21 cellular contexts compared by ENCODE assay signal in the genomic region with DNA sequence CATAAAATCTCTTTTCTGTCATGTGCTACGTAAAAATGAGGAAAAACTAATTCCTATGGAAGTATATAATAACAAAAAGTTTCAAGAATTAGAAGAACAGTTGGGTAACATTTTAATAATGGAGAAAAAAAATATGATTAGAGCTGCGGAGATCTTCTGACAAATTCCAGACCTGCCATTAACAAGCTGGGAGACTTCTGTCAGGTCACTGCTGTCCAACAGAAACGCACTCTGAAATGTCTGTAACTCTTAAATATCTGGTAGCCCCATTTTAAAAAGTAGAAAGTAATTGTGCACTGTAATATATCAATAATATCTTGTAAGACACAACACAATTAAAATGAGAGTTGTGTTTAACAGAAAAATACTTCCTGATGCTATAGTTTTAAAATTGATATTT.
"Had no signal": no experiment of that assay in that cellular context is flagged by ENCODE, and none has a peak within 500 bp of the region (broad histone marks: within the 10 kb centered on the region; RNA-seq: fewer than 3 reads in every experiment).

No MANE protein-coding gene starts in this region.

- ATAC-seq: HepG2, Panc1, PC-3, T-cell had no signal

- H3K36me3 Mint-ChIP-seq: IgD-negative memory B cell, T-cell had no signal

- H3K4me2 ChIP-seq: KMS-11 had no signal

- H3K27ac Mint-ChIP-seq: IgD-negative memory B cell, T-cell had no signal

- H3K4me3 ChIP-seq: K562 had no signal

- H3K9me3 Mint-ChIP-seq: IgD-negative memory B cell, T-cell had no signal

- H3K27me3 Mint-ChIP-seq: IgD-negative memory B cell had no signal

- H3K4me3 Mint-ChIP-seq: IgD-negative memory B cell, T-cell had no signal

- H3K4me1 Mint-ChIP-seq: T-cell had no signal

- DNase-seq: Kasumi-1, MM.1S, NCI-H1092 treated with DMSO at 0.1 percent for 48 hours, NCI-H1436, NCI-H187, NCI-H2029, NCI-H2171 treated with DMSO at 0.1 percent for 48 hours, NCI-H446, NCI-H510A, NCI-H524 treated with DMSO at 0.1 percent for 48 hours, NCI-H774, PC-3, SHP77, SW 1271, T-cell had no signal

- H3K27ac ChIP-seq: KMS-11, RWPE1 had no signal
